Comparison of ENCODE assay signal across 13 cellular contexts in genomic region chr1:101460709-101461108, GRCh38.
"Had no signal": no experiment of that assay in that cellular context is flagged by ENCODE, and none has a peak within 500 bp of the region (broad histone marks: within the 10 kb centered on the region; RNA-seq: fewer than 3 reads in every experiment).

No MANE protein-coding gene starts in this region.

- H3K4me3 ChIP-seq: ascending aorta, cardiac muscle cell, esophagus squamous epithelium, heart left ventricle, left ventricle myocardium inferior, stomach, thoracic aorta had no signal

- H3K27ac ChIP-seq: ascending aorta, cardiac muscle cell, esophagus squamous epithelium, heart left ventricle, left ventricle myocardium inferior, stomach, thoracic aorta had no signal

- DNase-seq: activated CD4-positive, alpha-beta T cell treated with anti-CD3 and anti-CD28 coated beads for 48 hours; activated naive CD4-positive, alpha-beta T cell treated with Interleukin-2 at 50 U/mL for 16 hours; activated naive CD8-positive, alpha-beta T cell treated with anti-CD3 and anti-CD28 coated beads, Interleukin-2, amount 50 U/mL, for 24 hours; esophagus squamous epithelium; heart left ventricle; left ventricle myocardium inferior; mesendoderm; retina; stimulated activated CD4-positive, alpha-beta T cell treated with anti-CD3 and anti-CD28 coated beads, Interleukin-4, amount 100 ng/mL, for 24 hours; stomach had no signal

- H3K36me3 ChIP-seq: ascending aorta, cardiac muscle cell, esophagus squamous epithelium, heart left ventricle, left ventricle myocardium inferior, stomach, thoracic aorta had no signal

- H3K27me3 ChIP-seq: ascending aorta, cardiac muscle cell, esophagus squamous epithelium, stomach had no signal

- H3K9me3 ChIP-seq: ascending aorta, esophagus squamous epithelium, thoracic aorta had no signal
